Comparison of ENCODE assay signal across 12 cellular contexts in the genomic region with DNA sequence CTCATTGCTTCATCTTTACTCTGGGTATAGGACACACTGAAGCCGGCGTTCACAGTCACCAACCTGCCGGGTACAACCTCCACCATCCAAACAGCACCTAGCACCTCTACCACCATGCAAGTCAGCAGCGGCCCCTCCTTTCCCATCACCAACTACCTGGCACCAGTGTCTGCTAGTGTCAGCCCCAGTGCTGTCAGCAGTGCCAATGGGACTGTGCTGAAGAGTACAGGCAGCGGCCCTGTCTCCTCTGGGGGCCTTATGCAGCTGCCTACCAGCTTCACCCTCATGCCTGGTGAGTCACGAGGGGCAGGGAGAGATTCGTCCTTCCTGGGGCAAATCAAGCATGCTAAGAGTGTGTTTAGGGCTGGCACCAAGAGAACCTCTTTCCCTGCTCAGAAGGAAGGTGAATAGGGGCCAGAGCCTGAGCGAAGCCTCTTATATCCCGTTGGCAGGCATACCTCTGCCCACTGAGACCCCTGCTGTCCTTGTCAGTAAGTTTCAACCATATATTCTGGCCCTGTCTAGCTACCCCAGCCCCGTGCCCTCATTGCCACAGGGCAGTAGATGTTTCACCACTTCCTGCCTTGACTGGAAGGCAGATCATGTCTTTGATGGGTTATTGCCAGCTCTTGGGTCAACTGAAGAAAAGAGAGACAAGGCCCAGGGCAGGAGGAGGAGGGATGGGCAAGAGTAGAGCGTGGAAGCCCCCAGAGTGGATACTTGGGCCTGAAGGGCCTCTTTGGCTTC. TPM values are rescaled to one million over a fixed set of nuclear protein-coding genes. Genes with fewer than 3 reads are reported as not detected.
A peak's percentile ranks its signal among the peaks of the same experiment; 100 is the strongest.
DNase-seq lines count a peak whose midpoint lies in the region; ATAC-seq, FAIRE-seq and TF ChIP-seq lines count a peak whose summit lies in the region.
"Had no signal": no experiment of that assay in that cellular context is flagged by ENCODE, and none has a peak within 500 bp of the region (broad histone marks: within the 10 kb centered on the region; RNA-seq: fewer than 3 reads in every experiment).

No MANE protein-coding gene starts in this region.

- H3K4me3 Mint-ChIP-seq in natural killer cell = no peak overlapping the region
- H3K4me3 Mint-ChIP-seq: mesothelial cell of epicardium had no signal

- H3K27ac Mint-ChIP-seq in natural killer cell = peak overlapping the region; percentile 94 to 96

- H3K9me3 Mint-ChIP-seq in natural killer cell = no peaks in the 10 kb centered on the region
- H3K9me3 Mint-ChIP-seq: mesothelial cell of epicardium had no signal

- H3K9me1 ChIP-seq in K562 (ENCODE audit: control insufficient read depth, insufficient read depth, low read length) = peaks cover 6% of the 10 kb centered on the region

- H3K9me3 ChIP-seq in left ventricle myocardium inferior (replicated peaks) = no peaks in the 10 kb centered on the region
- no peaks in the 10 kb centered on the region for H3K9me3 ChIP-seq in K562 (replicated peaks; ENCODE audit: control insufficient read depth, insufficient read depth, low read depth, low read length)
- no peaks in the 10 kb centered on the region for H3K9me3 ChIP-seq in upper lobe of right lung
- H3K9me3 ChIP-seq: testis had no signal

- CTCF ChIA-PET in K562 (lab: Yijun Ruan, JAX; ENCODE audit: low intra/inter-chr PET ratio) = no interaction called here

- TF ChIP-seq POLR2A in K562 (conservative IDR thresholded peaks at IDR 0.05) = no peak

- no peak for FAIRE-seq in K562 (lab: Jason Lieb, UNC)

- TF ChIP-seq EP300 in K562 (IDR thresholded peaks at IDR 0.05; ENCODE audit: low read length) = no peak

- no peak overlapping the region for H3K4me2 ChIP-seq in K562 (ENCODE audit: insufficient read depth, low read length)

- ATAC-seq in Right ventricle myocardium superior (ENCODE audit: poor library complexity) = no peak
- ATAC-seq in K562 = no peak
- ATAC-seq in natural killer cell = no peak
- ATAC-seq in upper lobe of right lung = no peak

- no peak overlapping the region for H3K4me3 ChIP-seq in left ventricle myocardium inferior
- H3K4me3 ChIP-seq in K562 = no peak overlapping the region
- H3K4me3 ChIP-seq in upper lobe of right lung = no peak overlapping the region
- H3K4me3 ChIP-seq: testis had no signal

- H3K27me3 Mint-ChIP-seq in natural killer cell (ENCODE audit: low read depth in 2 of 2) = no peaks in the 10 kb centered on the region

- no peak overlapping the region for H2AFZ ChIP-seq in K562 (ENCODE audit: low read depth, low read length)

- no peaks in the 10 kb centered on the region for H3K36me3 Mint-ChIP-seq in natural killer cell

- H4K20me1 ChIP-seq in K562 (replicated peaks; ENCODE audit: control insufficient read depth, insufficient read depth, low read length) = peaks cover 32% of the 10 kb centered on the region

- DNase-seq in left ventricle myocardium inferior = no peak
- no peak for DNase-seq in Right ventricle myocardium superior
- no peak for DNase-seq in K562 (ENCODE audit: extremely low read depth in 1 of 4, low spot score in 3 of 4)
- no peak for DNase-seq in natural killer cell
- no peak for DNase-seq in upper lobe of right lung
- no peak for DNase-seq in COR-L47 (lab: John Stamatoyannopoulos, UW)
- DNase-seq in NOMO-1 (lab: John Stamatoyannopoulos, UW; ENCODE audit: unreplicated experiment in 2 of 2) = no peak
- DNase-seq in kidney glomerular epithelial cell (lab: John Stamatoyannopoulos, UW) = no peak
- DNase-seq: activated T-cell treated with anti-CD3 and anti-CD28 coated beads, Interleukin-2, amount 50 U/mL, for 1 hour; stimulated activated CD4-positive, alpha-beta T cell treated with anti-CD3 and anti-CD28 coated beads, Interleukin-1b, Interleukin-23, amount 100 ng/mL, for 48 hours; testis had no signal

- no TSS peak for BruUV-seq in K562 (replicated peaks; lab: Mats Ljungman, UMichigan)

- H3K27me3 ChIP-seq in left ventricle myocardium inferior (ENCODE audit: low read depth) = no peaks in the 10 kb centered on the region
- H3K27me3 ChIP-seq in K562 (ENCODE audit: control insufficient read depth in 2 of 2, insufficient read depth in 2 of 2, low read length in 2 of 2) = no peaks in the 10 kb centered on the region
- no peaks in the 10 kb centered on the region for H3K27me3 ChIP-seq in upper lobe of right lung
- H3K27me3 ChIP-seq: testis had no signal

- H3K4me1 Mint-ChIP-seq in natural killer cell = peaks cover 30 to 45% of the 10 kb centered on the region in 2 donors

- POLR2A ChIA-PET in K562 (lab: Yijun Ruan, JAX) = interaction anchor here (0.6 kb wide), 1 partner anchor 334 kb away, joined by 4 read pairs; the partner anchor contains the start of gene LRRC73

- peak overlapping the region in 1 of 2 experiments; percentile 65; a peak in 2 of 4 replicates for H3K9ac ChIP-seq in K562 (ENCODE audit: insufficient read depth in 1 of 2, low read depth in 2 of 2, low read length in 2 of 2)

- intact Hi-C loops in left ventricle myocardium inferior (cut with micrococcal nuclease) (no loop called here), Right ventricle myocardium superior (cut with DNase I) (no loop called here), K562 (cut with micrococcal nuclease) (no loop called here), natural killer cell (cut with micrococcal nuclease) (no loop called here), upper lobe of right lung (cut with DNase I) (no loop called here)

- H3K27ac ChIP-seq in left ventricle myocardium inferior (replicated peaks) (peak overlapping the region; percentile 95), K562 (ENCODE audit: extremely low read depth, low read depth, low read length) (no peak overlapping the region), upper lobe of right lung (peak overlapping the region; percentile 88)

- H3K79me2 ChIP-seq in K562 (ENCODE audit: control insufficient read depth, insufficient read depth, low read length) = peaks cover 41% of the 10 kb centered on the region

- 87% methylated on average over 11 of the region's 11 CpGs for WGBS in K562 (ENCODE audit: insufficient coverage, low coverage, missing lambda C conversion rate)

- peaks cover 50% of the 10 kb centered on the region for H3K4me1 ChIP-seq in left ventricle myocardium inferior
- peaks cover 36 to 54% of the 10 kb centered on the region in 2 experiments for H3K4me1 ChIP-seq in K562 (replicated peaks in 1 of 2; ENCODE audit: control insufficient read depth in 2 of 2, insufficient read depth in 2 of 2, low read length in 2 of 2)
- peaks cover 30% of the 10 kb centered on the region for H3K4me1 ChIP-seq in upper lobe of right lung

- peaks cover 56% of the 10 kb centered on the region for H3K36me3 ChIP-seq in left ventricle myocardium inferior
- H3K36me3 ChIP-seq in K562 (ENCODE audit: control insufficient read depth, insufficient read depth, low read length) = peaks cover 62% of the 10 kb centered on the region
- H3K36me3 ChIP-seq in upper lobe of right lung = peaks cover 52% of the 10 kb centered on the region

- TF ChIP-seq CTCF in left ventricle myocardium inferior (IDR thresholded peaks at IDR 0.05; ENCODE audit: borderline replicate concordance) (no peak), K562 (IDR thresholded peaks at IDR 0.05 in 2 of 3, conservative IDR thresholded peaks at IDR 0.05 in 1 of 3; ENCODE audit: insufficient read depth in 2 of 3, low read depth in 1 of 3, low read length in 3 of 3) (no peak), natural killer cell (IDR thresholded peaks at IDR 0.05) (no peak), upper lobe of right lung (IDR thresholded peaks at IDR 0.05) (no peak)

- in situ Hi-C loops in K562 (cut with MboI) = no loop called here

- TF ChIP-seq RAD21 in K562 (CRISPR knock-in tag; conservative IDR thresholded peaks at IDR 0.05 in 1 of 2, IDR thresholded peaks at IDR 0.05 in 1 of 2) = no peak

RNA-seq across cellular contexts. Expression of gene SRF, which starts 4.8 kb away (rescaled TPM):
- total RNA-seq in left ventricle myocardium inferior = 61.8 TPM
- total RNA-seq in Right ventricle myocardium superior = 65.3 TPM
- total RNA-seq in K562 (2011; cell fraction: chromatin; rRNA removed; ENCODE audit: low replicate concordance) = 13.7 and 28.2 TPM in 2 replicates
- total RNA-seq in K562 (2011; cell fraction: nucleolus; rRNA removed) = 20.1 and 23.2 TPM in 2 replicates
- 23.9 and 30.5 TPM in 2 replicates for total RNA-seq in K562 (2011; cell fraction: nucleoplasm; rRNA removed)
- total RNA-seq in K562 (2014; rRNA removed) = 24.6 and 31.5 TPM in 2 replicates
- 11.1 and 12.6 TPM in 2 replicates for total RNA-seq in K562 (2014; rRNA removed; fragmentation: Illumina TruSeq; extraction: Trizol)
- 19.4 and 20.1 TPM in 2 replicates for total RNA-seq in K562 (2015; rRNA removed; fragmentation: Illumina TruSeq; extraction: Trizol)
- 32.7 and 37.0 TPM in 2 replicates for total RNA-seq in K562 (2021)
- 25.3 and 29.5 TPM in 2 replicates for polyA plus RNA-seq in K562 (2011; rRNA removed)
- polyA plus RNA-seq in K562 (2011; cell fraction: cytosol; rRNA removed) = 39.3 and 67.9 TPM in 2 replicates
- 41.4 and 58.3 TPM in 2 replicates for polyA plus RNA-seq in K562 (2011; cell fraction: nucleus; rRNA removed)
- 35.4 TPM in 2 replicates for polyA plus RNA-seq in K562 (2012)
- 29.8 and 35.8 TPM in 2 replicates for polyA plus RNA-seq in K562 (2014; fragmentation: Illumina TruSeq; extraction: Trizol)
- polyA plus RNA-seq in K562 (2014; fragmentation: Nextera tagmentation; extraction: Ambion mirVana) = 1 to 10 TPM; 2.5 to 2.8 TPM
- polyA plus RNA-seq in K562 (2014; rRNA removed) = 28.4 and 32.2 TPM in 2 replicates
- 16.6 and 31.6 TPM in 2 replicates for polyA minus RNA-seq in K562 (2011; rRNA and poly(A)+ RNA removed)
- polyA minus RNA-seq in K562 (2011; cell fraction: cytosol; rRNA and poly(A)+ RNA removed) = 23.6 and 23.7 TPM in 2 replicates
- 11.4 and 14.8 TPM in 2 replicates for polyA minus RNA-seq in K562 (2011; cell fraction: nucleus; rRNA and poly(A)+ RNA removed)
- 10 to 100 TPM; 31.6 to 33.0 (median 32.0) TPM for total RNA-seq in natural killer cell
- 33.6 TPM for total RNA-seq in upper lobe of right lung

RNA-seq across cellular contexts. Expression of gene CUL9, which starts 6.1 kb away (rescaled TPM):
- total RNA-seq in left ventricle myocardium inferior = 14.7 TPM
- 12.5 TPM for total RNA-seq in Right ventricle myocardium superior
- total RNA-seq in K562 (2011; cell fraction: chromatin; rRNA removed; ENCODE audit: low replicate concordance) = 74.5 and 153 TPM in 2 replicates
- 62.1 and 70.9 TPM in 2 replicates for total RNA-seq in K562 (2011; cell fraction: nucleolus; rRNA removed)
- 62.3 and 69.4 TPM in 2 replicates for total RNA-seq in K562 (2011; cell fraction: nucleoplasm; rRNA removed)
- 6.5 and 8.6 TPM in 2 replicates for total RNA-seq in K562 (2014; rRNA removed)
- 4.1 and 5.8 TPM in 2 replicates for total RNA-seq in K562 (2014; rRNA removed; fragmentation: Illumina TruSeq; extraction: Trizol)
- total RNA-seq in K562 (2015; rRNA removed; fragmentation: Illumina TruSeq; extraction: Trizol) = 7.4 and 7.5 TPM in 2 replicates
- total RNA-seq in K562 (2021) = 10.0 and 13.4 TPM in 2 replicates
- 7.0 and 13.5 TPM in 2 replicates for polyA plus RNA-seq in K562 (2011; rRNA removed)
- 5.8 and 6.2 TPM in 2 replicates for polyA plus RNA-seq in K562 (2011; cell fraction: cytosol; rRNA removed)
- 82.8 and 102 TPM in 2 replicates for polyA plus RNA-seq in K562 (2011; cell fraction: nucleus; rRNA removed)
- 10.1 and 29.2 TPM in 2 replicates for polyA plus RNA-seq in K562 (2012)
- polyA plus RNA-seq in K562 (2014; fragmentation: Illumina TruSeq; extraction: Trizol) = 6.2 and 6.6 TPM in 2 replicates
- under 1 TPM; 0.50 to 0.51 TPM for polyA plus RNA-seq in K562 (2014; fragmentation: Nextera tagmentation; extraction: Ambion mirVana)
- polyA plus RNA-seq in K562 (2014; rRNA removed) = 9.7 and 20.7 TPM in 2 replicates
- 7.7 and 10.8 TPM in 2 replicates for polyA minus RNA-seq in K562 (2011; rRNA and poly(A)+ RNA removed)
- 3.4 and 6.3 TPM in 2 replicates for polyA minus RNA-seq in K562 (2011; cell fraction: cytosol; rRNA and poly(A)+ RNA removed)
- polyA minus RNA-seq in K562 (2011; cell fraction: nucleus; rRNA and poly(A)+ RNA removed) = 18.6 and 30.8 TPM in 2 replicates
- total RNA-seq in natural killer cell = 10 to 100 TPM; 73.1 to 85.7 (median 73.9) TPM
- 37.4 TPM for total RNA-seq in upper lobe of right lung

RNA-seq across cellular contexts. Expression of gene DNPH1, which starts 53.4 kb away (rescaled TPM):
- total RNA-seq in left ventricle myocardium inferior (27.7 TPM), Right ventricle myocardium superior (31.5 TPM), K562 (2014; rRNA removed) (237 and 302 TPM in 2 replicates), K562 (2014; rRNA removed; fragmentation: Illumina TruSeq; extraction: Trizol) (25.7 and 32.4 TPM in 2 replicates), K562 (2015; rRNA removed; fragmentation: Illumina TruSeq; extraction: Trizol) (67.7 and 68.7 TPM in 2 replicates), K562 (2021) (127 and 140 TPM in 2 replicates), natural killer cell (10 to 100 TPM in 1 of 3 donors, 1 to 10 TPM in 2; 6.1 to 10.2 (median 8.0) TPM), upper lobe of right lung (27.6 TPM)
- 41.0 and 115 TPM in 2 replicates for total RNA-seq in K562 (2011; cell fraction: chromatin; rRNA removed; ENCODE audit: low replicate concordance)
- total RNA-seq in K562 (2011; cell fraction: nucleolus; rRNA removed) = 111 and 120 TPM in 2 replicates
- 76.8 and 84.6 TPM in 2 replicates for total RNA-seq in K562 (2011; cell fraction: nucleoplasm; rRNA removed)
- polyA plus RNA-seq in K562 (2011; rRNA removed) (136 and 161 TPM in 2 replicates), K562 (2014; fragmentation: Illumina TruSeq; extraction: Trizol) (48.8 and 72.3 TPM in 2 replicates), K562 (2014; fragmentation: Nextera tagmentation; extraction: Ambion mirVana) (10 to 100 TPM in 1 of 2 experiments, 1 to 10 TPM in 1; 7.3 to 13.9 TPM), K562 (2014; rRNA removed) (300 and 346 TPM in 2 replicates)
- polyA plus RNA-seq in K562 (2011; cell fraction: cytosol; rRNA removed) = 293 and 491 TPM in 2 replicates
- 149 and 187 TPM in 2 replicates for polyA plus RNA-seq in K562 (2011; cell fraction: nucleus; rRNA removed)
- 197 and 211 TPM in 2 replicates for polyA plus RNA-seq in K562 (2012)
- 23.2 and 30.5 TPM in 2 replicates for polyA minus RNA-seq in K562 (2011; rRNA and poly(A)+ RNA removed)
- polyA minus RNA-seq in K562 (2011; cell fraction: cytosol; rRNA and poly(A)+ RNA removed) = 26.2 and 27.7 TPM in 2 replicates
- 26.3 and 34.4 TPM in 2 replicates for polyA minus RNA-seq in K562 (2011; cell fraction: nucleus; rRNA and poly(A)+ RNA removed)
